ENCODE assay signal across 17 cellular contexts in the genomic region with DNA sequence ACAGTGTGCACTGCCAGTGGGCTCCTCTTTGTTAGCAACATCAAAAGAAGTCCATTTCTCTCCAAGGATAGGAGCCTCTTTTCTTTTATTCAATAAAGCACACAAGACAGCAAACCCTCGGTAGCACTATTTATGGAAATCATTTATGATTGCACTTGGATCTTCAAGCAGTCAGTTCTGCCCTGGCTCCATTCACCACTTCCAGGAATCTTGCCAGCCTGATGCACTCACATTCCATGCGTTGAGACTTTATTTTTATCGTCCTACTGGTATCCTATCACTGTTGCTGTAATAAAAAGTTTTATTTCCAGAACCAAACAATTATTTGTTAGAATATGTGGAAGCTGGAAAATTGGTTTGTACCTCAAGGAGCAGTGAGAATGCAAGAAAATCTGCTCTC.
DNase-seq lines count a peak whose midpoint lies in the region; ATAC-seq and TF ChIP-seq lines count a peak whose summit lies in the region.
"Had no signal": no experiment of that assay in that cellular context is flagged by ENCODE, and none has a peak within 500 bp of the region (broad histone marks: within the 10 kb centered on the region; RNA-seq: fewer than 3 reads in every experiment).

No MANE protein-coding gene starts in this region.

- no peak overlapping the region for H3K4me3 Mint-ChIP-seq in HFFc6
- H3K4me3 Mint-ChIP-seq: CD4-positive, alpha-beta memory T cell had no signal

- no peak overlapping the region for H3K27ac Mint-ChIP-seq in HFFc6
- H3K27ac Mint-ChIP-seq: CD4-positive, alpha-beta memory T cell had no signal

- no peaks in the 10 kb centered on the region for H3K36me3 Mint-ChIP-seq in HFFc6 (ENCODE audit: low read depth)
- H3K36me3 Mint-ChIP-seq: CD4-positive, alpha-beta memory T cell had no signal

- H3K4me3 ChIP-seq in rectal smooth muscle tissue (ENCODE audit: low read length) = no peak overlapping the region
- H3K4me3 ChIP-seq: HAP-1 had no signal

- H3K9me3 Mint-ChIP-seq in HFFc6 = peaks cover 7% of the 10 kb centered on the region; the same call in 1 of the 2 replicates

- no peak for ATAC-seq in GM18870 (IDR thresholded peaks at IDR 0.05; ENCODE audit: unreplicated experiment)
- no peak for ATAC-seq in GM19463 (IDR thresholded peaks at IDR 0.05; ENCODE audit: unreplicated experiment)

- DNase-seq in M059J (ENCODE audit: low read depth) = peak; percentile 5
- DNase-seq in NCI-H446 treated with DMSO at 0.1 percent for 48 hours (lab: John Stamatoyannopoulos, UW) = peak; percentile 71
- DNase-seq in fibroblast of peridontal ligament (ENCODE audit: extremely low read depth) = peak; percentile 14
- DNase-seq in HFFc6 = no peak
- DNase-seq: BE2C; CD4-positive, alpha-beta memory T cell; IMR-90; Kasumi-1; NCI-H1436; NCI-H2081 treated with DMSO at 0.1 percent for 48 hours; NCI-H226; NCI-H748 treated with DMSO at 0.1 percent for 48 hours; SHP77 had no signal

- no peaks in the 10 kb centered on the region; the same call in 1 of the 2 replicates for H3K27me3 Mint-ChIP-seq in HFFc6 (ENCODE audit: insufficient read depth)

- H3K9ac ChIP-seq in rectal smooth muscle tissue (ENCODE audit: low read length) = no peak overlapping the region

- peaks cover 5% of the 10 kb centered on the region for H3K4me1 ChIP-seq in rectal smooth muscle tissue (ENCODE audit: control insufficient read depth, insufficient read depth, low read length)
- H3K4me1 ChIP-seq: BE2C had no signal

- H3K27ac ChIP-seq in rectal smooth muscle tissue (ENCODE audit: low read depth, low read length) = peak overlapping the region; percentile 56

- H3K4me1 Mint-ChIP-seq in HFFc6 (ENCODE audit: low read depth) = no peaks in the 10 kb centered on the region
- H3K4me1 Mint-ChIP-seq: CD4-positive, alpha-beta memory T cell had no signal

- no peak for TF ChIP-seq CTCF in HFFc6 (IDR thresholded peaks at IDR 0.05)

- H3K27me3 ChIP-seq in rectal smooth muscle tissue (ENCODE audit: control insufficient read depth, insufficient read depth, low read length) = no peaks in the 10 kb centered on the region
- H3K27me3 ChIP-seq: BE2C had no signal

- H3K36me3 ChIP-seq in rectal smooth muscle tissue (ENCODE audit: control insufficient read depth, insufficient read depth, low read length) = no peaks in the 10 kb centered on the region
- H3K36me3 ChIP-seq: BE2C, HAP-1 had no signal
